In the genomic region with DNA sequence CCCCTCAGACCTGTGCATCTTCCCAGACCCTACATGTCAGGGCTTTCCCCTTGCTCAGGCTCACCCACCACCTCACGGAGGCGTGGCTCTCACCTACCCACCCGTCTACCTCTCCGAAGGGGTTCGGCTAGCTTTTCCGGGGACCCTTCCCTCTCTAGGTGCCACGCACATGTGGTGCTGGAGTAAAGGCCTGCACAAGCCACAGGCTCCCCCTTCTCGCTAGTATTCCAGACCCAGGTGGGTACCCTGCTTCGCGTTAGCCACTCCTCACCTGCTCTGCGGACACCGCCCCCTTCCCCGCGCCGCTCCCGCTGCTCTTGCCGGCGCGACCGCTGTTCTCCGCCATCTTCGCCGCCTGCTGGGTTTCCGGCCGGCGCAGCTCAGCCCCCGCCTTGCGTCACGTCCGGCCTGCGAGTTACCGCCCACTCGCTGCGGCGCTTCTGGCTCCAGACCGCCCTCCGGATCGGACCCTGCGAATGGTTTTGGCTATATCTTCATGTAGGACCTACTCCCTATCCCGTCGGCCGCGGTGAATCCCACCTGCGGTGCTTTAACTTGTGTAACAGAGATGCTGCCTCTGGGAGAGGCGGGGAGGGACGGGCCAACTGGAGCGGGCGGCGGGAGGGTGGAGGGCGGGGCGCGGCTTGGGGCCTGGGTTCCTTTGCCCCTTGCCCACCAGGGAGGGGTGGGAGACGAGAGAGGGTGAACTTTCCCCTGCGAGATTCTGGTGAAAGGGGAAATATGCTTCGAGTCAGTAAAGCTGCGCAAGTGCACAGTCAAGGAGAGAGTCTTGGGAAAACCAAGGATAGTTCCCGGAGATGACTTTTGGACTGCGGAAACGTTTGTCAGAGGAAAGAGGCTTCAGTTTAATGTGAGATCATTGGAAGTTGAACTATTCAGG, we compare ENCODE assay signal across 1 cellular context.
TF ChIP-seq lines count a peak whose summit lies in the region.

A gene with protein sequence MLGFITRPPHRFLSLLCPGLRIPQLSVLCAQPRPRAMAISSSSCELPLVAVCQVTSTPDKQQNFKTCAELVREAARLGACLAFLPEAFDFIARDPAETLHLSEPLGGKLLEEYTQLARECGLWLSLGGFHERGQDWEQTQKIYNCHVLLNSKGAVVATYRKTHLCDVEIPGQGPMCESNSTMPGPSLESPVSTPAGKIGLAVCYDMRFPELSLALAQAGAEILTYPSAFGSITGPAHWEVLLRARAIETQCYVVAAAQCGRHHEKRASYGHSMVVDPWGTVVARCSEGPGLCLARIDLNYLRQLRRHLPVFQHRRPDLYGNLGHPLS (plus strand): TSS at position 425 of the 901 bp plus-strand sequence. CDS start 72 bp downstream, at position 497.
A gene with protein sequence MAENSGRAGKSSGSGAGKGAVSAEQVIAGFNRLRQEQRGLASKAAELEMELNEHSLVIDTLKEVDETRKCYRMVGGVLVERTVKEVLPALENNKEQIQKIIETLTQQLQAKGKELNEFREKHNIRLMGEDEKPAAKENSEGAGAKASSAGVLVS (minus strand): TSS at position 357 of the 901 bp plus-strand sequence. CDS start 11 bp downstream, at position 346.

TF ChIP-seq in GM12878, 131 proteins besides CTCF, POLR2A, EP300 and RAD21 (continued from another document and continues in another):
- TF ChIP-seq, protein P1, sequence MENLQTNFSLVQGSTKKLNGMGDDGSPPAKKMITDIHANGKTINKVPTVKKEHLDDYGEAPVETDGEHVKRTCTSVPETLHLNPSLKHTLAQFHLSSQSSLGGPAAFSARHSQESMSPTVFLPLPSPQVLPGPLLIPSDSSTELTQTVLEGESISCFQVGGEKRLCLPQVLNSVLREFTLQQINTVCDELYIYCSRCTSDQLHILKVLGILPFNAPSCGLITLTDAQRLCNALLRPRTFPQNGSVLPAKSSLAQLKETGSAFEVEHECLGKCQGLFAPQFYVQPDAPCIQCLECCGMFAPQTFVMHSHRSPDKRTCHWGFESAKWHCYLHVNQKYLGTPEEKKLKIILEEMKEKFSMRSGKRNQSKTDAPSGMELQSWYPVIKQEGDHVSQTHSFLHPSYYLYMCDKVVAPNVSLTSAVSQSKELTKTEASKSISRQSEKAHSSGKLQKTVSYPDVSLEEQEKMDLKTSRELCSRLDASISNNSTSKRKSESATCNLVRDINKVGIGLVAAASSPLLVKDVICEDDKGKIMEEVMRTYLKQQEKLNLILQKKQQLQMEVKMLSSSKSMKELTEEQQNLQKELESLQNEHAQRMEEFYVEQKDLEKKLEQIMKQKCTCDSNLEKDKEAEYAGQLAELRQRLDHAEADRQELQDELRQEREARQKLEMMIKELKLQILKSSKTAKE (IDR thresholded peaks at IDR 0.05; ENCODE audit: low read depth, poor library complexity, severe bottlenecking), result no peak
- TF ChIP-seq ASH2L (IDR thresholded peaks at IDR 0.05; ENCODE audit: borderline replicate concordance, low read depth) (no peak), YY1 (IDR thresholded peaks at IDR 0.05; ENCODE audit: low read depth, low read length) (peak; percentile 98), ZBED1 (IDR thresholded peaks at IDR 0.05; ENCODE audit: borderline replicate concordance) (peak; percentile 34; the same call in 1 of the 2 replicates), CEBPB (IDR thresholded peaks at IDR 0.05; ENCODE audit: borderline replicate concordance in 1 of 2, low read depth in 2 of 2, low read length in 2 of 2) (no peak), SMAD5 (IDR thresholded peaks at IDR 0.05; ENCODE audit: low read depth) (0 out of 2 replicates have a peak, but pooled peaks have one; percentile 59), MYC (IDR thresholded peaks at IDR 0.05; ENCODE audit: insufficient read depth, insufficient read length, insufficient replicate concordance, low read length, severe bottlenecking) (peak; percentile 39), NR2F1 (conservative IDR thresholded peaks at IDR 0.05) (no peak), SIN3A (IDR thresholded peaks at IDR 0.05; ENCODE audit: low read depth, low read length) (peak; percentile 75; the same call in 1 of the 2 replicates), SIX5 (IDR thresholded peaks at IDR 0.05; ENCODE audit: low read depth, low read length, severe bottlenecking) (peak; percentile 22), HCFC1 (IDR thresholded peaks at IDR 0.05; ENCODE audit: low read length) (peak; percentile 44; the same call in 1 of the 2 replicates), LARP7 (IDR thresholded peaks at IDR 0.05) (peak; percentile 69; the same call in 1 of the 2 replicates), RAD51 (IDR thresholded peaks at IDR 0.05) (no peak), ZSCAN29 (IDR thresholded peaks at IDR 0.05) (no peak), NR2C2 (IDR thresholded peaks at IDR 0.05; ENCODE audit: borderline replicate concordance, control insufficient read depth, insufficient read length, low read depth) (no peak), CHD4 (IDR thresholded peaks at IDR 0.05) (no peak), GATAD2B (conservative IDR thresholded peaks at IDR 0.05; ENCODE audit: low read depth) (peak; percentile 79), CBX3 (IDR thresholded peaks at IDR 0.05; ENCODE audit: borderline replicate concordance, low read depth) (no peak), ZNF207 (IDR thresholded peaks at IDR 0.05; ENCODE audit: borderline replicate concordance) (0 out of 2 replicates have a peak, but pooled peaks have one; percentile 27), MEF2B (IDR thresholded peaks at IDR 0.05; ENCODE audit: partially characterized antibody, poor library complexity, severe bottlenecking) (no peak), POLR2AphosphoS5 (IDR thresholded peaks at IDR 0.05; ENCODE audit: low read length) (peak; percentile 92), ATF7 (IDR thresholded peaks at IDR 0.05; ENCODE audit: low read depth) (no peak), NRF1 (conservative IDR thresholded peaks at IDR 0.05; ENCODE audit: low read depth, low read length) (no peak), JUND (IDR thresholded peaks at IDR 0.05; ENCODE audit: low read depth, low read length) (no peak), MYB (IDR thresholded peaks at IDR 0.05; ENCODE audit: borderline replicate concordance, low read depth, low read length) (no peak), SUZ12 (IDR thresholded peaks at IDR 0.05; ENCODE audit: unreplicated experiment) (no peak)
- TF ChIP-seq, protein P2, sequence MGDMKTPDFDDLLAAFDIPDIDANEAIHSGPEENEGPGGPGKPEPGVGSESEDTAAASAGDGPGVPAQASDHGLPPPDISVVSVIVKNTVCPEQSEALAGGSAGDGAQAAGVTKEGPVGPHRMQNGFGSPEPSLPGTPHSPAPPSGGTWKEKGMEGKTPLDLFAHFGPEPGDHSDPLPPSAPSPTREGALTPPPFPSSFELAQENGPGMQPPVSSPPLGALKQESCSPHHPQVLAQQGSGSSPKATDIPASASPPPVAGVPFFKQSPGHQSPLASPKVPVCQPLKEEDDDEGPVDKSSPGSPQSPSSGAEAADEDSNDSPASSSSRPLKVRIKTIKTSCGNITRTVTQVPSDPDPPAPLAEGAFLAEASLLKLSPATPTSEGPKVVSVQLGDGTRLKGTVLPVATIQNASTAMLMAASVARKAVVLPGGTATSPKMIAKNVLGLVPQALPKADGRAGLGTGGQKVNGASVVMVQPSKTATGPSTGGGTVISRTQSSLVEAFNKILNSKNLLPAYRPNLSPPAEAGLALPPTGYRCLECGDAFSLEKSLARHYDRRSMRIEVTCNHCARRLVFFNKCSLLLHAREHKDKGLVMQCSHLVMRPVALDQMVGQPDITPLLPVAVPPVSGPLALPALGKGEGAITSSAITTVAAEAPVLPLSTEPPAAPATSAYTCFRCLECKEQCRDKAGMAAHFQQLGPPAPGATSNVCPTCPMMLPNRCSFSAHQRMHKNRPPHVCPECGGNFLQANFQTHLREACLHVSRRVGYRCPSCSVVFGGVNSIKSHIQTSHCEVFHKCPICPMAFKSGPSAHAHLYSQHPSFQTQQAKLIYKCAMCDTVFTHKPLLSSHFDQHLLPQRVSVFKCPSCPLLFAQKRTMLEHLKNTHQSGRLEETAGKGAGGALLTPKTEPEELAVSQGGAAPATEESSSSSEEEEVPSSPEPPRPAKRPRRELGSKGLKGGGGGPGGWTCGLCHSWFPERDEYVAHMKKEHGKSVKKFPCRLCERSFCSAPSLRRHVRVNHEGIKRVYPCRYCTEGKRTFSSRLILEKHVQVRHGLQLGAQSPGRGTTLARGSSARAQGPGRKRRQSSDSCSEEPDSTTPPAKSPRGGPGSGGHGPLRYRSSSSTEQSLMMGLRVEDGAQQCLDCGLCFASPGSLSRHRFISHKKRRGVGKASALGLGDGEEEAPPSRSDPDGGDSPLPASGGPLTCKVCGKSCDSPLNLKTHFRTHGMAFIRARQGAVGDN (IDR thresholded peaks at IDR 0.05), result no peak; the same call in 1 of the 2 replicates
- TF ChIP-seq, protein P3, sequence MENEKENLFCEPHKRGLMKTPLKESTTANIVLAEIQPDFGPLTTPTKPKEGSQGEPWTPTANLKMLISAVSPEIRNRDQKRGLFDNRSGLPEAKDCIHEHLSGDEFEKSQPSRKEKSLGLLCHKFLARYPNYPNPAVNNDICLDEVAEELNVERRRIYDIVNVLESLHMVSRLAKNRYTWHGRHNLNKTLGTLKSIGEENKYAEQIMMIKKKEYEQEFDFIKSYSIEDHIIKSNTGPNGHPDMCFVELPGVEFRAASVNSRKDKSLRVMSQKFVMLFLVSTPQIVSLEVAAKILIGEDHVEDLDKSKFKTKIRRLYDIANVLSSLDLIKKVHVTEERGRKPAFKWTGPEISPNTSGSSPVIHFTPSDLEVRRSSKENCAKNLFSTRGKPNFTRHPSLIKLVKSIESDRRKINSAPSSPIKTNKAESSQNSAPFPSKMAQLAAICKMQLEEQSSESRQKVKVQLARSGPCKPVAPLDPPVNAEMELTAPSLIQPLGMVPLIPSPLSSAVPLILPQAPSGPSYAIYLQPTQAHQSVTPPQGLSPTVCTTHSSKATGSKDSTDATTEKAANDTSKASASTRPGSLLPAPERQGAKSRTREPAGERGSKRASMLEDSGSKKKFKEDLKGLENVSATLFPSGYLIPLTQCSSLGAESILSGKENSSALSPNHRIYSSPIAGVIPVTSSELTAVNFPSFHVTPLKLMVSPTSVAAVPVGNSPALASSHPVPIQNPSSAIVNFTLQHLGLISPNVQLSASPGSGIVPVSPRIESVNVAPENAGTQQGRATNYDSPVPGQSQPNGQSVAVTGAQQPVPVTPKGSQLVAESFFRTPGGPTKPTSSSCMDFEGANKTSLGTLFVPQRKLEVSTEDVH (IDR thresholded peaks at IDR 0.05; ENCODE audit: low read depth, partially characterized antibody), result no peak
- TF ChIP-seq, protein P4, sequence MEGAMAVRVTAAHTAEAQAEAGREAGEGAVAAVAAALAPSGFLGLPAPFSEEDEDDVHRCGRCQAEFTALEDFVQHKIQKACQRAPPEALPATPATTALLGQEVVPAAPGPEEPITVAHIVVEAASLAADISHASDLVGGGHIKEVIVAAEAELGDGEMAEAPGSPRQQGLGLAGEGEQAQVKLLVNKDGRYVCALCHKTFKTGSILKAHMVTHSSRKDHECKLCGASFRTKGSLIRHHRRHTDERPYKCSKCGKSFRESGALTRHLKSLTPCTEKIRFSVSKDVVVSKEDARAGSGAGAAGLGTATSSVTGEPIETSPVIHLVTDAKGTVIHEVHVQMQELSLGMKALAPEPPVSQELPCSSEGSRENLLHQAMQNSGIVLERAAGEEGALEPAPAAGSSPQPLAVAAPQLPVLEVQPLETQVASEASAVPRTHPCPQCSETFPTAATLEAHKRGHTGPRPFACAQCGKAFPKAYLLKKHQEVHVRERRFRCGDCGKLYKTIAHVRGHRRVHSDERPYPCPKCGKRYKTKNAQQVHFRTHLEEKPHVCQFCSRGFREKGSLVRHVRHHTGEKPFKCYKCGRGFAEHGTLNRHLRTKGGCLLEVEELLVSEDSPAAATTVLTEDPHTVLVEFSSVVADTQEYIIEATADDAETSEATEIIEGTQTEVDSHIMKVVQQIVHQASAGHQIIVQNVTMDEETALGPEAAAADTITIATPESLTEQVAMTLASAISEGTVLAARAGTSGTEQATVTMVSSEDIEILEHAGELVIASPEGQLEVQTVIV (IDR thresholded peaks at IDR 0.05; ENCODE audit: borderline replicate concordance, partially characterized antibody), result no peak
- TF ChIP-seq, protein P5, sequence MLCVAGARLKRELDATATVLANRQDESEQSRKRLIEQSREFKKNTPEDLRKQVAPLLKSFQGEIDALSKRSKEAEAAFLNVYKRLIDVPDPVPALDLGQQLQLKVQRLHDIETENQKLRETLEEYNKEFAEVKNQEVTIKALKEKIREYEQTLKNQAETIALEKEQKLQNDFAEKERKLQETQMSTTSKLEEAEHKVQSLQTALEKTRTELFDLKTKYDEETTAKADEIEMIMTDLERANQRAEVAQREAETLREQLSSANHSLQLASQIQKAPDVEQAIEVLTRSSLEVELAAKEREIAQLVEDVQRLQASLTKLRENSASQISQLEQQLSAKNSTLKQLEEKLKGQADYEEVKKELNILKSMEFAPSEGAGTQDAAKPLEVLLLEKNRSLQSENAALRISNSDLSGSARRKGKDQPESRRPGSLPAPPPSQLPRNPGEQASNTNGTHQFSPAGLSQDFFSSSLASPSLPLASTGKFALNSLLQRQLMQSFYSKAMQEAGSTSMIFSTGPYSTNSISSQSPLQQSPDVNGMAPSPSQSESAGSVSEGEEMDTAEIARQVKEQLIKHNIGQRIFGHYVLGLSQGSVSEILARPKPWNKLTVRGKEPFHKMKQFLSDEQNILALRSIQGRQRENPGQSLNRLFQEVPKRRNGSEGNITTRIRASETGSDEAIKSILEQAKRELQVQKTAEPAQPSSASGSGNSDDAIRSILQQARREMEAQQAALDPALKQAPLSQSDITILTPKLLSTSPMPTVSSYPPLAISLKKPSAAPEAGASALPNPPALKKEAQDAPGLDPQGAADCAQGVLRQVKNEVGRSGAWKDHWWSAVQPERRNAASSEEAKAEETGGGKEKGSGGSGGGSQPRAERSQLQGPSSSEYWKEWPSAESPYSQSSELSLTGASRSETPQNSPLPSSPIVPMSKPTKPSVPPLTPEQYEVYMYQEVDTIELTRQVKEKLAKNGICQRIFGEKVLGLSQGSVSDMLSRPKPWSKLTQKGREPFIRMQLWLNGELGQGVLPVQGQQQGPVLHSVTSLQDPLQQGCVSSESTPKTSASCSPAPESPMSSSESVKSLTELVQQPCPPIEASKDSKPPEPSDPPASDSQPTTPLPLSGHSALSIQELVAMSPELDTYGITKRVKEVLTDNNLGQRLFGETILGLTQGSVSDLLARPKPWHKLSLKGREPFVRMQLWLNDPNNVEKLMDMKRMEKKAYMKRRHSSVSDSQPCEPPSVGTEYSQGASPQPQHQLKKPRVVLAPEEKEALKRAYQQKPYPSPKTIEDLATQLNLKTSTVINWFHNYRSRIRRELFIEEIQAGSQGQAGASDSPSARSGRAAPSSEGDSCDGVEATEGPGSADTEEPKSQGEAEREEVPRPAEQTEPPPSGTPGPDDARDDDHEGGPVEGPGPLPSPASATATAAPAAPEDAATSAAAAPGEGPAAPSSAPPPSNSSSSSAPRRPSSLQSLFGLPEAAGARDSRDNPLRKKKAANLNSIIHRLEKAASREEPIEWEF (IDR thresholded peaks at IDR 0.05; ENCODE audit: insufficient replicate concordance, low read depth, low read length), result no peak
- TF ChIP-seq, protein P6, sequence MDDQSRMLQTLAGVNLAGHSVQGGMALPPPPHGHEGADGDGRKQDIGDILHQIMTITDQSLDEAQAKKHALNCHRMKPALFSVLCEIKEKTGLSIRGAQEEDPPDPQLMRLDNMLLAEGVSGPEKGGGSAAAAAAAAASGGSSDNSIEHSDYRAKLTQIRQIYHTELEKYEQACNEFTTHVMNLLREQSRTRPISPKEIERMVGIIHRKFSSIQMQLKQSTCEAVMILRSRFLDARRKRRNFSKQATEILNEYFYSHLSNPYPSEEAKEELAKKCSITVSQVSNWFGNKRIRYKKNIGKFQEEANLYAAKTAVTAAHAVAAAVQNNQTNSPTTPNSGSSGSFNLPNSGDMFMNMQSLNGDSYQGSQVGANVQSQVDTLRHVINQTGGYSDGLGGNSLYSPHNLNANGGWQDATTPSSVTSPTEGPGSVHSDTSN (IDR thresholded peaks at IDR 0.05; ENCODE audit: insufficient replicate concordance, low read depth, low read length), result no peak
